In genomic region chr6:29964904-29965872, GRCh38 we compare ENCODE assay signal across 1 cellular context.
TF ChIP-seq lines count a peak whose summit lies in the region.

No MANE protein-coding gene starts in this region.

TF ChIP-seq in HepG2, 621 proteins besides CTCF, POLR2A, EP300 and RAD21 (continued from another document and continues in another):
- no peak for TF ChIP-seq SNRNP70 (IDR thresholded peaks at IDR 0.05; ENCODE audit: low read depth, low read length)
- no peak for TF ChIP-seq MZF1 (CRISPR knock-in tag; IDR thresholded peaks at IDR 0.05; ENCODE audit: borderline replicate concordance)
- TF ChIP-seq FOXK1 (CRISPR knock-in tag; IDR thresholded peaks at IDR 0.05; ENCODE audit: borderline replicate concordance, low read depth): peak; percentile 93; the same call in 1 of the 2 replicates
- TF ChIP-seq RFXAP (CRISPR knock-in tag; IDR thresholded peaks at IDR 0.05; ENCODE audit: borderline replicate concordance): peak; percentile 71; the same call in 1 of the 2 replicates
- no peak for TF ChIP-seq E2F1 (CRISPR knock-in tag; IDR thresholded peaks at IDR 0.05)
- TF ChIP-seq ZSCAN5A (CRISPR knock-in tag; IDR thresholded peaks at IDR 0.05; ENCODE audit: borderline replicate concordance): peak; percentile 78; the same call in 1 of the 2 replicates
- peak; percentile 11; the same call in 1 of the 2 replicates for TF ChIP-seq SOX13 (IDR thresholded peaks at IDR 0.05)
- TF ChIP-seq SOX13 (CRISPR knock-in tag; conservative IDR thresholded peaks at IDR 0.05 in 1 of 2, IDR thresholded peaks at IDR 0.05 in 1 of 2): peak; percentile 30 to 71; a peak in 2 of 4 replicates
- TF ChIP-seq ZC3H13 (CRISPR knock-in tag; IDR thresholded peaks at IDR 0.05): no peak
- TF ChIP-seq RCOR2 (CRISPR knock-in tag; IDR thresholded peaks at IDR 0.05): peak; percentile 77
- TF ChIP-seq SIN3A (IDR thresholded peaks at IDR 0.05; ENCODE audit: borderline replicate concordance, low read depth, low read length): peak; percentile 97
- peak; percentile 42 for TF ChIP-seq SKI (IDR thresholded peaks at IDR 0.05; ENCODE audit: partially characterized antibody)
- TF ChIP-seq NFE2 (CRISPR knock-in tag; IDR thresholded peaks at IDR 0.05): peak; percentile 100
- TF ChIP-seq AGO1 (IDR thresholded peaks at IDR 0.05; ENCODE audit: low read depth, low read length, poor library complexity, severe bottlenecking): no peak
- TF ChIP-seq GLMP (CRISPR knock-in tag; IDR thresholded peaks at IDR 0.05; ENCODE audit: borderline replicate concordance): no peak
- no peak for TF ChIP-seq NFAT5 (CRISPR knock-in tag; IDR thresholded peaks at IDR 0.05)
- TF ChIP-seq ZNF264 (CRISPR knock-in tag; IDR thresholded peaks at IDR 0.05): peak; percentile 42; the same call in 1 of the 2 replicates
- TF ChIP-seq ZNF660 (CRISPR knock-in tag; IDR thresholded peaks at IDR 0.05; ENCODE audit: borderline replicate concordance, low read depth): no peak
- TF ChIP-seq ZNF597 (CRISPR knock-in tag; IDR thresholded peaks at IDR 0.05): no peak
- TF ChIP-seq ZNF710 (CRISPR knock-in tag; IDR thresholded peaks at IDR 0.05; ENCODE audit: borderline replicate concordance): peak; percentile 90; the same call in 1 of the 2 replicates
- peak; percentile 69 for TF ChIP-seq HMG20B (CRISPR knock-in tag; conservative IDR thresholded peaks at IDR 0.05)
- TF ChIP-seq ELF3 (CRISPR knock-in tag; IDR thresholded peaks at IDR 0.05): peak; percentile 95
- no peak for TF ChIP-seq ARID3A (IDR thresholded peaks at IDR 0.05; ENCODE audit: low read depth, low read length)
- TF ChIP-seq MTF2 (CRISPR knock-in tag; IDR thresholded peaks at IDR 0.05; ENCODE audit: borderline replicate concordance): no peak
- TF ChIP-seq EZH2 (conservative IDR thresholded peaks at IDR 0.05; ENCODE audit: low read depth, low read length): no peak
- peak; percentile 61; the same call in 1 of the 2 replicates for TF ChIP-seq PITX1 (CRISPR knock-in tag; IDR thresholded peaks at IDR 0.05)
- TF ChIP-seq ZNF644 (CRISPR knock-in tag; IDR thresholded peaks at IDR 0.05; ENCODE audit: low read depth): 0 out of 2 replicates have a peak, but pooled peaks have one; percentile 42
- peak; percentile 44; the same call in 1 of the 2 replicates for TF ChIP-seq YEATS4 (CRISPR knock-in tag; IDR thresholded peaks at IDR 0.05; ENCODE audit: borderline replicate concordance)
- no peak for TF ChIP-seq DZIP1 (CRISPR knock-in tag; IDR thresholded peaks at IDR 0.05)
- TF ChIP-seq ZNF441 (CRISPR knock-in tag; IDR thresholded peaks at IDR 0.05; ENCODE audit: borderline replicate concordance): no peak
- TF ChIP-seq ZNF576 (CRISPR knock-in tag; IDR thresholded peaks at IDR 0.05): no peak
- peak; percentile 64; the same call in 1 of the 2 replicates for TF ChIP-seq ZNF512B (CRISPR knock-in tag; IDR thresholded peaks at IDR 0.05; ENCODE audit: borderline replicate concordance)
- TF ChIP-seq U2AF1 (optimal IDR thresholded peaks at IDR 0.05; ENCODE audit: low read depth, low read length): no peak
- 0 out of 2 replicates have a peak, but pooled peaks have one; percentile 44 for TF ChIP-seq MEIS1 (CRISPR knock-in tag; IDR thresholded peaks at IDR 0.05; ENCODE audit: borderline replicate concordance)
- peak; percentile 53; the same call in 1 of the 2 replicates for TF ChIP-seq MXD4 (CRISPR knock-in tag; IDR thresholded peaks at IDR 0.05)
- no peak for TF ChIP-seq PLSCR1 (CRISPR knock-in tag; IDR thresholded peaks at IDR 0.05; ENCODE audit: borderline replicate concordance)
- TF ChIP-seq RXRA (CRISPR knock-in tag; IDR thresholded peaks at IDR 0.05): peak; percentile 50; the same call in 1 of the 2 replicates
